9 cellular contexts compared by ENCODE assay signal in genomic region chr16:1311212-1311737, GRCh38. TPM values are rescaled to one million over a fixed set of nuclear protein-coding genes. Genes with fewer than 3 reads are reported as not detected.
DNase-seq lines count a peak whose midpoint lies in the region; ATAC-seq and TF ChIP-seq lines count a peak whose summit lies in the region.
"Had no signal": no experiment of that assay in that cellular context is flagged by ENCODE, and none has a peak within 500 bp of the region (broad histone marks: within the 10 kb centered on the region; RNA-seq: fewer than 3 reads in every experiment).

No MANE protein-coding gene starts in this region.

- peaks cover 18% of the 10 kb centered on the region for H3K4me1 ChIP-seq in Karpas-422 (ENCODE audit: low read length)
- peaks cover 26 to 28% of the 10 kb centered on the region in 2 donors for H3K4me1 ChIP-seq in naive thymus-derived CD4-positive, alpha-beta T cell (ENCODE audit: control insufficient read depth in 2 of 2, insufficient read depth in 2 of 2, low read length in 2 of 2)

- H3K4me1 Mint-ChIP-seq in dendritic cell treated with granulocyte-macrophage colony-stimulating factor and Interleukin-4, amounts not matched to agents 40 ng/mL and 50 ng/mL, for 4 days (ENCODE audit: low read depth): peaks cover 46% of the 10 kb centered on the region
- H3K4me1 Mint-ChIP-seq in naive thymus-derived CD4-positive, alpha-beta T cell: peaks cover 18 to 55% (median 33%) of the 10 kb centered on the region in 7 donors

- peak overlapping the region; percentile 79 for H3K4me2 ChIP-seq in Karpas-422 (ENCODE audit: low read depth, low read length, poor library complexity, severe bottlenecking)

- no peak for TF ChIP-seq CTCF in AG09309 (IDR thresholded peaks at IDR 0.05; ENCODE audit: control insufficient read depth, insufficient read depth, low read depth, low read length, missing control alignments)

- H3K79me2 ChIP-seq in Karpas-422 (ENCODE audit: low read length): peaks cover 61% of the 10 kb centered on the region

- peak overlapping the region; percentile 96 for H3K4me3 Mint-ChIP-seq in dendritic cell treated with granulocyte-macrophage colony-stimulating factor and Interleukin-4, amounts not matched to agents 40 ng/mL and 50 ng/mL, for 4 days
- H3K4me3 Mint-ChIP-seq in naive thymus-derived CD4-positive, alpha-beta T cell: peak overlapping the region; percentile 92 to 100 (median 98)

- no peak overlapping the region for H2AFZ ChIP-seq in Karpas-422 (ENCODE audit: low read length)

- H4K20me1 ChIP-seq in Karpas-422 (ENCODE audit: insufficient read depth, low read depth, low read length): peaks cover 45% of the 10 kb centered on the region

- H3K9me2 ChIP-seq in Karpas-422 (replicated peaks; ENCODE audit: insufficient read depth, low read length): no peaks in the 10 kb centered on the region

- H3K27me3 Mint-ChIP-seq in dendritic cell treated with granulocyte-macrophage colony-stimulating factor and Interleukin-4, amounts not matched to agents 40 ng/mL and 50 ng/mL, for 4 days: peaks cover 2% of the 10 kb centered on the region
- H3K27me3 Mint-ChIP-seq in naive thymus-derived CD4-positive, alpha-beta T cell: no peaks in the 10 kb centered on the region

- POLR2A ChIA-PET in naive thymus-derived CD4-positive, alpha-beta T cell (lab: Charles Lee): interaction anchor here (1.0 to 1.5 kb wide), 2 partner anchors 14 to 396 kb away, joined by 3 read pairs; no protein-coding TSS in a partner anchor

- ATAC-seq in naive thymus-derived CD4-positive, alpha-beta T cell: no peak

- H3K36me3 Mint-ChIP-seq in dendritic cell treated with granulocyte-macrophage colony-stimulating factor and Interleukin-4, amounts not matched to agents 40 ng/mL and 50 ng/mL, for 4 days (ENCODE audit: low read depth): peaks cover 63% of the 10 kb centered on the region
- peaks cover 0 to 19% (median 6%) of the 10 kb centered on the region in 5 donors for H3K36me3 Mint-ChIP-seq in naive thymus-derived CD4-positive, alpha-beta T cell

- CTCF ChIA-PET in naive thymus-derived CD4-positive, alpha-beta T cell (lab: Charles Lee): no interaction called here

- peak overlapping the region; percentile 89 for H3K9ac ChIP-seq in Karpas-422 (ENCODE audit: low read length)

- no peaks in the 10 kb centered on the region for H3K9me3 ChIP-seq in Karpas-422 (ENCODE audit: low read length)
- H3K9me3 ChIP-seq in naive thymus-derived CD4-positive, alpha-beta T cell (ENCODE audit: control insufficient read depth in 2 of 3, low read length in 3 of 3): no peaks in the 10 kb centered on the region

- H3K27ac ChIP-seq in Karpas-422 (ENCODE audit: low read length): no peak overlapping the region; the same call in 1 of the 2 replicates
- peak overlapping the region; percentile 71 for H3K27ac ChIP-seq in naive thymus-derived CD4-positive, alpha-beta T cell (ENCODE audit: low read depth, low read length)

- intact Hi-C loops in dendritic cell treated with granulocyte-macrophage colony-stimulating factor and Interleukin-4, amounts not matched to agents 40 ng/mL and 50 ng/mL, for 4 days (cut with micrococcal nuclease): loop anchor here (5.0 to 10.0 kb wide), 2 partner anchors 41 to 94 kb away; partner anchors contain the start of genes GNPTG and TSR3
- intact Hi-C loops in naive thymus-derived CD4-positive, alpha-beta T cell (cut with micrococcal nuclease): loop anchor here (2.0 kb wide), 2 partner anchors 18 to 32 kb away; no protein-coding TSS in a partner anchor
- intact Hi-C loops in posterior cingulate gyrus (cut with DNase I): no loop called here

- H3K27ac Mint-ChIP-seq in dendritic cell treated with granulocyte-macrophage colony-stimulating factor and Interleukin-4, amounts not matched to agents 40 ng/mL and 50 ng/mL, for 4 days: peak overlapping the region; percentile 86
- peak overlapping the region in 8 of 9 donors; percentile 91 to 98 (median 96) for H3K27ac Mint-ChIP-seq in naive thymus-derived CD4-positive, alpha-beta T cell

- no peaks in the 10 kb centered on the region for H3K9me3 Mint-ChIP-seq in dendritic cell treated with granulocyte-macrophage colony-stimulating factor and Interleukin-4, amounts not matched to agents 40 ng/mL and 50 ng/mL, for 4 days
- peaks cover 0 to 4% (median 0%) of the 10 kb centered on the region in 11 donors for H3K9me3 Mint-ChIP-seq in naive thymus-derived CD4-positive, alpha-beta T cell

- DNase-seq in AG09309 (ENCODE audit: low read depth): no peak
- DNase-seq in Karpas-422: no peak
- no peak for DNase-seq in naive thymus-derived CD4-positive, alpha-beta T cell
- no peak for DNase-seq in NCI-H1092 treated with DMSO at 0.1 percent for 48 hours (lab: John Stamatoyannopoulos, UW)
- no peak for DNase-seq in posterior cingulate gyrus
- no peak for DNase-seq in effector CD8-positive, alpha-beta T cell (lab: John Stamatoyannopoulos, UW)
- no peak for DNase-seq in activated gamma-delta T cell treated with Interleukin-2 at 50 U/mL for 16 hours
- DNase-seq: NCI-H1417 treated with DMSO at 0.1 percent for 48 hours had no signal

- peaks cover 22% of the 10 kb centered on the region; the same call in 1 of the 2 replicates for H3K36me3 ChIP-seq in Karpas-422 (ENCODE audit: insufficient read depth, low read length)
- peaks cover 5 to 44% (median 14%) of the 10 kb centered on the region in 3 experiments for H3K36me3 ChIP-seq in naive thymus-derived CD4-positive, alpha-beta T cell (ENCODE audit: control insufficient read depth in 2 of 3, insufficient read depth in 3 of 3, low read length in 3 of 3)

- H3K4me3 ChIP-seq in AG09309 (ENCODE audit: control insufficient read depth, low read depth, low read length) (peak overlapping the region; percentile 65), Karpas-422 (ENCODE audit: low read length) (peak overlapping the region; percentile 91)
- H3K4me3 ChIP-seq in naive thymus-derived CD4-positive, alpha-beta T cell (ENCODE audit: low read length): peak overlapping the region; percentile 63

- no peaks in the 10 kb centered on the region for H3K27me3 ChIP-seq in Karpas-422 (ENCODE audit: low read length)
- no peaks in the 10 kb centered on the region for H3K27me3 ChIP-seq in naive thymus-derived CD4-positive, alpha-beta T cell (ENCODE audit: control insufficient read depth in 2 of 2, insufficient read depth in 2 of 2, low read length in 2 of 2)

RNA-seq across cellular contexts. Expression of gene UBE2I, which starts 1.8 kb away (rescaled TPM):
- 53.7 and 78.1 TPM in 2 replicates for total RNA-seq in Karpas-422 (2014; rRNA removed; shearing (Covaris generic); ENCODE audit: low replicate concordance)
- total RNA-seq in naive thymus-derived CD4-positive, alpha-beta T cell: 100 to 1,000 TPM; 159 to 277 (median 203) TPM
- polyA plus RNA-seq in naive thymus-derived CD4-positive, alpha-beta T cell: 10 to 100 TPM; 67.2 to 78.9 TPM

RNA-seq across cellular contexts. Expression of gene BAIAP3, which starts 22.2 kb away (rescaled TPM):
- 0.18 TPM in 1 of 2 replicates, not detected in the other for total RNA-seq in Karpas-422 (2014; rRNA removed; shearing (Covaris generic); ENCODE audit: low replicate concordance)
- 1 to 10 TPM in 3 of 5 experiments, under 1 TPM in 2; 0.49 to 7.5 (median 1.1) TPM for total RNA-seq in naive thymus-derived CD4-positive, alpha-beta T cell
- 1 to 10 TPM in 1 of 2 donors, under 1 TPM in 1; 0.20 to 1.3 TPM for polyA plus RNA-seq in naive thymus-derived CD4-positive, alpha-beta T cell

RNA-seq across cellular contexts. Expression of gene TSR3, which starts 40.4 kb away (rescaled TPM):
- total RNA-seq in Karpas-422 (2014; rRNA removed; shearing (Covaris generic); ENCODE audit: low replicate concordance): 20.1 and 70.0 TPM in 2 replicates
- 10 to 100 TPM; 21.0 to 50.4 (median 33.3) TPM for total RNA-seq in naive thymus-derived CD4-positive, alpha-beta T cell
- polyA plus RNA-seq in naive thymus-derived CD4-positive, alpha-beta T cell: 100 to 1,000 TPM in 1 of 2 donors, 10 to 100 TPM in 1; 79.7 to 103 TPM

RNA-seq across cellular contexts. Expression of gene GNPTG, which starts 40.5 kb away (rescaled TPM):
- total RNA-seq in Karpas-422 (2014; rRNA removed; shearing (Covaris generic); ENCODE audit: low replicate concordance): 19.6 and 39.1 TPM in 2 replicates
- total RNA-seq in naive thymus-derived CD4-positive, alpha-beta T cell: 10 to 100 TPM; 37.9 to 57.7 (median 48.6) TPM
- 10 to 100 TPM; 48.2 to 51.3 TPM for polyA plus RNA-seq in naive thymus-derived CD4-positive, alpha-beta T cell

RNA-seq across cellular contexts. Expression of gene TPSD1, which starts 55.4 kb away (rescaled TPM):
- not detected in 2 replicates for total RNA-seq in Karpas-422 (2014; rRNA removed; shearing (Covaris generic); ENCODE audit: low replicate concordance)
- total RNA-seq in naive thymus-derived CD4-positive, alpha-beta T cell: not detected
- not detected for polyA plus RNA-seq in naive thymus-derived CD4-positive, alpha-beta T cell
